ENCODE assay signal across 12 cellular contexts in genomic region chr11:46889251-46889650, GRCh38. TPM values are rescaled to one million over a fixed set of nuclear protein-coding genes. Genes with fewer than 3 reads are reported as not detected.
A peak's percentile ranks its signal among the peaks of the same experiment; 100 is the strongest.
DNase-seq lines count a peak whose midpoint lies in the region; ATAC-seq and TF ChIP-seq lines count a peak whose summit lies in the region.
"Had no signal": no experiment of that assay in that cellular context is flagged by ENCODE, and none has a peak within 500 bp of the region (broad histone marks: within the 10 kb centered on the region; RNA-seq: fewer than 3 reads in every experiment).

No MANE protein-coding gene starts in this region.

- BruUV-seq in Panc1 (replicated peaks; lab: Mats Ljungman, UMichigan): no TSS peak

- H3K36me3 Mint-ChIP-seq in effector memory CD8-positive, alpha-beta T cell (ENCODE audit: insufficient read depth): peaks cover 3% of the 10 kb centered on the region
- H3K36me3 Mint-ChIP-seq: CD4-positive, CD25-positive, alpha-beta regulatory T cell had no signal

- POLR2A ChIA-PET in GM10248 (lab: Yijun Ruan, JAX): no interaction called here
- POLR2A ChIA-PET in Panc1 (lab: Charles Lee): no interaction called here

- peak; percentile 7; the same call in 1 of the 2 replicates for ATAC-seq in Panc1
- ATAC-seq in effector memory CD8-positive, alpha-beta T cell (replicated peaks): peak; percentile 7
- ATAC-seq in sciatic nerve: peak; percentile 18
- no peak for ATAC-seq in GM21576 (IDR thresholded peaks at IDR 0.05; ENCODE audit: unreplicated experiment)

- no peaks in the 10 kb centered on the region for H3K9me3 ChIP-seq in Panc1 (ENCODE audit: control insufficient read depth, insufficient read depth, low read depth, low read length)
- H3K9me3 ChIP-seq: BLaER1 treated with 17β-estradiol and CSF1 and Interleukin-3, amounts not matched to agents 10 nM and 100 nM had no signal

- no peaks in the 10 kb centered on the region for H3K9me3 Mint-ChIP-seq in effector memory CD8-positive, alpha-beta T cell

- H3K27ac Mint-ChIP-seq in effector memory CD8-positive, alpha-beta T cell: no peak overlapping the region

- H3K27ac ChIP-seq in Panc1 (ENCODE audit: low read length): no peak overlapping the region
- H3K27ac ChIP-seq: BLaER1 treated with 17β-estradiol and CSF1 and Interleukin-3, amounts not matched to agents 10 nM and 100 nM; GM23248; HL-60 had no signal

- no peak for DNase-seq in GM10248 (ENCODE audit: extremely low spot score)
- no peak for DNase-seq in Panc1 (ENCODE audit: low read depth, low spot score)
- DNase-seq in effector memory CD8-positive, alpha-beta T cell: no peak
- DNase-seq in sciatic nerve (ENCODE audit: low spot score): no peak
- DNase-seq in NCI-H345 treated with DMSO at 0.1 percent for 48 hours (lab: John Stamatoyannopoulos, UW; ENCODE audit: unreplicated experiment): no peak
- no peak for DNase-seq in G401 (ENCODE audit: low spot score)
- DNase-seq in stimulated activated CD4-positive, alpha-beta T cell treated with anti-CD3 and anti-CD28 coated beads, Interleukin-4, amount 100 ng/mL, for 24 hours: no peak

- peaks cover 12 to 32% of the 10 kb centered on the region in 2 donors for H3K27me3 Mint-ChIP-seq in effector memory CD8-positive, alpha-beta T cell

- TF ChIP-seq CTCF in GM10248 (IDR thresholded peaks at IDR 0.05; ENCODE audit: control extremely low read depth, extremely low read depth, low read depth, missing control alignments) (peak; percentile 16), Panc1 (IDR thresholded peaks at IDR 0.05) (no peak)

- H3K4me3 ChIP-seq in Panc1 (ENCODE audit: low read depth in 2 of 2, low read length in 2 of 2): no peak overlapping the region
- H3K4me3 ChIP-seq: BLaER1 treated with 17β-estradiol and CSF1 and Interleukin-3, amounts not matched to agents 10 nM and 100 nM; GM23248 had no signal

- H3K4me3 Mint-ChIP-seq in effector memory CD8-positive, alpha-beta T cell: no peak overlapping the region
- H3K4me3 Mint-ChIP-seq: CD4-positive, CD25-positive, alpha-beta regulatory T cell had no signal

- no peaks in the 10 kb centered on the region for H3K36me3 ChIP-seq in Panc1 (ENCODE audit: control insufficient read depth, insufficient read depth, low read length)
- H3K36me3 ChIP-seq: BLaER1 treated with 17β-estradiol and CSF1 and Interleukin-3, amounts not matched to agents 10 nM and 100 nM had no signal

- no peaks in the 10 kb centered on the region for H3K27me3 ChIP-seq in Panc1 (ENCODE audit: control insufficient read depth, insufficient read depth, low read length)
- H3K27me3 ChIP-seq: BLaER1 treated with 17β-estradiol and CSF1 and Interleukin-3, amounts not matched to agents 10 nM and 100 nM had no signal

- CTCF ChIA-PET in GM10248 (lab: Yijun Ruan, JAX) (interaction anchor here (0.7 to 9.3 kb wide), 6 partner anchors 15 to 277 kb away, joined by 3 to 104 read pairs (median 4); no protein-coding TSS in a partner anchor), Panc1 (lab: Charles Lee) (no interaction called here)

- intact Hi-C loops in Panc1 (cut with micrococcal nuclease; ENCODE audit: unreplicated experiment) (loop anchor here (1.0 kb wide), 2 partner anchors 264 to 272 kb away; no protein-coding TSS in a partner anchor), sciatic nerve (cut with DNase I) (loop anchor here (5.0 kb wide), 1 partner anchor 263 kb away; no protein-coding TSS in a partner anchor)

- in situ Hi-C loops in Panc1 (cut with HindIII; ENCODE audit: low pct_unique_long_range_greater_than_20kb, low sequenced_read_pairs): no loop called here
- in situ Hi-C loops in G401 (cut with HindIII; ENCODE audit: low sequenced_read_pairs): no loop called here

- no peaks in the 10 kb centered on the region for H3K4me1 Mint-ChIP-seq in effector memory CD8-positive, alpha-beta T cell (ENCODE audit: low read depth in 2 of 2)

- no peaks in the 10 kb centered on the region for H3K4me1 ChIP-seq in Panc1 (ENCODE audit: control insufficient read depth, insufficient read depth, low read length)

RNA-seq across cellular contexts. Expression of gene LRP4, which starts 29.1 kb away (rescaled TPM):
- total RNA-seq in Panc1 (2021; ENCODE audit: unreplicated experiment) (11.7 TPM), sciatic nerve (29.3 TPM)
- 8.8 TPM for polyA plus RNA-seq in Panc1 (2012; ENCODE audit: insufficient read length)
- 7.2 and 7.4 TPM in 2 replicates for total RNA-seq in G401 (2014; rRNA removed; shearing (Covaris generic))
- polyA plus RNA-seq: CD4-positive, CD25-positive, alpha-beta regulatory T cell had no signal

RNA-seq across cellular contexts. Expression of gene CKAP5, which starts 43.2 kb away (rescaled TPM):
- total RNA-seq in Panc1 (2021; ENCODE audit: unreplicated experiment): 191 TPM
- polyA plus RNA-seq in Panc1 (2012; ENCODE audit: insufficient read length): 81.8 TPM
- 80.5 TPM for total RNA-seq in sciatic nerve
- 67.4 and 89.8 TPM in 2 replicates for total RNA-seq in G401 (2014; rRNA removed; shearing (Covaris generic))

RNA-seq across cellular contexts. Expression of gene CSTPP1, which starts 47.3 kb away (rescaled TPM):
- total RNA-seq in Panc1 (2021; ENCODE audit: unreplicated experiment): 29.0 TPM
- polyA plus RNA-seq in Panc1 (2012; ENCODE audit: insufficient read length): 37.3 TPM
- 30.4 TPM for total RNA-seq in sciatic nerve
- 9.0 and 19.3 TPM in 2 replicates for total RNA-seq in G401 (2014; rRNA removed; shearing (Covaris generic))
